ENCODE assay signal across 8 cellular contexts in the genomic region with DNA sequence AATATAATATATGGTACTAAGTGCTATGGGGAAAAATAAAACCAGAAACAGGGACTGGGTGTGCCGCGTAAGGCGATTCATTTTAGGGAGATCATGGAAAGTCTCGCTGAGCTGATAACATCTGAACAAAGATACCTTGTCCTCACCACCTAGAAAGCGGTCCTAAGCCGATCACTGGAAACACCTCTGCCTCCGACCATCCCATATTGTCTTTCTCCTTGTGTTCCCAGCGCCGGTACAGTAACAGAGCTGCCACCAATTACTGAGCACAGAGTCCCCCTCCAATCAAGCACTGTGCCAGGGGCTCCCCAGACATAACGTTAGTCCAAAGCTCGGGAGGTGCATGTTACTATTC. TPM values are rescaled to one million over a fixed set of nuclear protein-coding genes. Genes with fewer than 3 reads are reported as not detected.
DNase-seq lines count a peak whose midpoint lies in the region; ATAC-seq, FAIRE-seq and TF ChIP-seq lines count a peak whose summit lies in the region.

No MANE protein-coding gene starts in this region.

- TF ChIP-seq CTCF in astrocyte of the cerebellum (IDR thresholded peaks at IDR 0.05; ENCODE audit: low read depth, low read length, missing control alignments): no peak
- no peak for TF ChIP-seq CTCF in left lung (IDR thresholded peaks at IDR 0.05)
- no peak for TF ChIP-seq CTCF in tibial artery (IDR thresholded peaks at IDR 0.05)

- no peaks in the 10 kb centered on the region for H3K9me3 ChIP-seq in left lung
- no peaks in the 10 kb centered on the region for H3K9me3 ChIP-seq in tibial artery

- intact Hi-C loops in left lung (cut with DNase I) (no loop called here), tibial artery (cut with DNase I; ENCODE audit: low total_unique reads) (no loop called here)

- no peaks in the 10 kb centered on the region for H3K27me3 ChIP-seq in left lung
- no peaks in the 10 kb centered on the region for H3K27me3 ChIP-seq in tibial artery

- DNase-seq in astrocyte of the cerebellum (ENCODE audit: low read depth): no peak
- no peak for DNase-seq in left lung
- no peak for DNase-seq in tibial artery
- DNase-seq in GM19239 (ENCODE audit: insufficient read length, low spot score): no peak
- DNase-seq in NCI-H524 treated with DMSO at 0.1 percent for 48 hours (lab: John Stamatoyannopoulos, UW): no peak
- no peak for DNase-seq in cerebellum (ENCODE audit: low spot score)

- in situ Hi-C loops in astrocyte of the cerebellum (cut with HindIII; ENCODE audit: low sequenced_read_pairs): no loop called here

- FAIRE-seq in GM19239 (lab: Jason Lieb, UNC): no peak

- H3K4me3 ChIP-seq in astrocyte of the cerebellum (ENCODE audit: low read depth, low read length) (peak overlapping the region; percentile 76), left lung (peak overlapping the region; percentile 69 to 72), tibial artery (peak overlapping the region; percentile 80 to 95)

- peak overlapping the region in 1 of 2 donors; percentile 64 for H3K27ac ChIP-seq in left lung
- H3K27ac ChIP-seq in tibial artery: peak overlapping the region; percentile 61 to 71

- ATAC-seq in GM19324 (IDR thresholded peaks at IDR 0.05; ENCODE audit: low FRiP score, unreplicated experiment) (peak; percentile 36), HG03521 (IDR thresholded peaks at IDR 0.05; ENCODE audit: unreplicated experiment) (peak; percentile 5), left lung (peak; percentile 33)

- H3K4me1 ChIP-seq in left lung (peaks cover 0 to 11% of the 10 kb centered on the region in 2 donors), tibial artery (peaks cover 0 to 10% (median 5%) of the 10 kb centered on the region in 4 donors)

- H3K36me3 ChIP-seq in left lung (no peaks in the 10 kb centered on the region), tibial artery (no peaks in the 10 kb centered on the region)

RNA-seq across cellular contexts. Expression of gene CCDC112, which starts 0.7 kb away (rescaled TPM):
- 1 to 10 TPM; 6.0 to 6.6 TPM for total RNA-seq in left lung
- total RNA-seq in cerebellum: 30.8 TPM

RNA-seq across cellular contexts. Expression of gene PGGT1B, which starts 33.1 kb away (rescaled TPM):
- total RNA-seq in left lung (10 to 100 TPM; 42.7 to 46.5 TPM), cerebellum (24.3 TPM)
